Comparison of ENCODE assay signal across 7 cellular contexts in genomic region chr2:203135105-203135504, GRCh38.
"Had no signal": no experiment of that assay in that cellular context is flagged by ENCODE, and none has a peak within 500 bp of the region (broad histone marks: within the 10 kb centered on the region; RNA-seq: fewer than 3 reads in every experiment).

No MANE protein-coding gene starts in this region.

- H3K4me1 Mint-ChIP-seq: IgD-negative memory B cell had no signal

- H3K27ac Mint-ChIP-seq: IgD-negative memory B cell had no signal

- H3K27ac ChIP-seq: HL-60, KMS-11 had no signal

- DNase-seq: IMR-90, KBM-7, KG1 had no signal

- H3K4me2 ChIP-seq: KMS-11 had no signal

- H3K9me3 Mint-ChIP-seq: IgD-negative memory B cell had no signal

- H3K9ac ChIP-seq: KMS-11 had no signal

- FAIRE-seq: HTR-8/SVneo had no signal

- H3K27me3 Mint-ChIP-seq: IgD-negative memory B cell had no signal

- H3K4me3 Mint-ChIP-seq: IgD-negative memory B cell had no signal
